12 cellular contexts compared by ENCODE assay signal in the genomic region with DNA sequence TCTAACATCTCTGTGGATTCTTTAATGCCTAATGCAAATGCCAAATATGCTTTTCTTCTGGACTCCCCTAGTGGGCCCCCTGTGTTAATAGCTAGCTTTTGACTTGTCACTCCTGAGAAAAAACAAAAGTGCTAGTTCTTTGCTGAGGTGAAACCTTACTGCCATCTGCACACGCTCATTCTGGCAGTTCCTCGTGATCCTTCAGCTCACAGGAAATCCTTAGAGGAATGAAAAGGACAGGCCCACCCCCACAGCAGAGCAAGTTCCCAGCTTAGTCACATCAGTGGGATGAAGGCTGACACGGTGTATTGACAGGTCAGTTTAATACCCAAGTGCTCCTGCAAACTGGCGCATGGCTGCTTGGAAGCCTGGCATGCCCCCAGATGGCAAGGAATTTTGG.
A peak's percentile ranks its signal among the peaks of the same experiment; 100 is the strongest.
DNase-seq lines count a peak whose midpoint lies in the region; ATAC-seq and TF ChIP-seq lines count a peak whose summit lies in the region.
"Had no signal": no experiment of that assay in that cellular context is flagged by ENCODE, and none has a peak within 500 bp of the region (broad histone marks: within the 10 kb centered on the region; RNA-seq: fewer than 3 reads in every experiment).

No MANE protein-coding gene starts in this region.

- no peak overlapping the region for H3K4ac ChIP-seq in H9 (ENCODE audit: low read depth, low read length)

- H3K4me1 Mint-ChIP-seq in H9: peaks cover 0 to 3% of the 10 kb centered on the region in 2 experiments; a peak in 1 of 4 replicates

- no peak overlapping the region for H4K8ac ChIP-seq in H9 (replicated peaks; ENCODE audit: insufficient read length, low read depth, low read length)

- H3K79me2 ChIP-seq in H9 (ENCODE audit: insufficient read depth, low read length): no peaks in the 10 kb centered on the region

- H4K91ac ChIP-seq in H9 (ENCODE audit: insufficient read length, low read depth, low read length): no peak overlapping the region

- H3K14ac ChIP-seq in H9 (ENCODE audit: insufficient read depth, low read length): no peak overlapping the region

- no CpG with 5 or more reads among the region's 4 CpGs for WGBS in H9 (ENCODE audit: extremely low coverage, insufficient read length, low lambda C conversion rate)

- no peak overlapping the region for H3T11ph ChIP-seq in H9 (ENCODE audit: low read length)

- H3K23me2 ChIP-seq in H9 (ENCODE audit: insufficient read length, low read depth, low read length, poor library complexity, severe bottlenecking): no peaks in the 10 kb centered on the region

- H3K4me3 Mint-ChIP-seq in H9: no peak overlapping the region
- H3K4me3 Mint-ChIP-seq: central memory CD8-positive, alpha-beta T cell had no signal

- no peak overlapping the region for H2AK5ac ChIP-seq in H9 (ENCODE audit: insufficient read length, low read length)

- no peak overlapping the region for H3K4me2 ChIP-seq in H9 (ENCODE audit: insufficient read depth, insufficient read length, low read length)

- peak; percentile 63 for ATAC-seq in GM19023 (IDR thresholded peaks at IDR 0.05; ENCODE audit: unreplicated experiment)
- ATAC-seq: gastroesophageal sphincter had no signal

- peaks cover 12% of the 10 kb centered on the region in 2 experiments; a peak in 4 of 5 replicates for H3K9me3 Mint-ChIP-seq in H9

- no peak overlapping the region for H2BK15ac ChIP-seq in H9 (ENCODE audit: low read depth, low read length)

- no peak overlapping the region for H3K27ac ChIP-seq in H9 (ENCODE audit: insufficient read length, low read depth, low read length)
- H3K27ac ChIP-seq: gastroesophageal sphincter had no signal

- H3K27me3 Mint-ChIP-seq in H9 (ENCODE audit: low read depth): no peaks in the 10 kb centered on the region
- H3K27me3 Mint-ChIP-seq: central memory CD8-positive, alpha-beta T cell had no signal

- no peak overlapping the region for H3K56ac ChIP-seq in H9 (ENCODE audit: insufficient read length, low read depth, low read length)

- no peak overlapping the region for H2BK5ac ChIP-seq in H9 (ENCODE audit: insufficient read length, low read length)

- no peak for TF ChIP-seq CTCF in fibroblast of the aortic adventitia (IDR thresholded peaks at IDR 0.05; ENCODE audit: insufficient read depth, low read length)
- no peak for TF ChIP-seq CTCF in H9 (conservative IDR thresholded peaks at IDR 0.05)

- no peaks in the 10 kb centered on the region for H3K79me1 ChIP-seq in H9 (ENCODE audit: insufficient read depth, low read depth, low read length, poor library complexity, severe bottlenecking)

- no peak overlapping the region for H2AFZ ChIP-seq in H9 (ENCODE audit: low read length)

- no peak overlapping the region for H4K5ac ChIP-seq in H9 (ENCODE audit: insufficient read length, low read depth, low read length)

- H3K36me3 Mint-ChIP-seq in H9 (ENCODE audit: insufficient read depth in 1 of 3, low read depth in 3 of 3): peaks cover 0 to 6% (median 4%) of the 10 kb centered on the region in 3 experiments; a peak in 3 of 7 replicates

- no peak overlapping the region for H3K4me3 ChIP-seq in fibroblast of the aortic adventitia (ENCODE audit: low read depth, low read length)
- H3K4me3 ChIP-seq: gastroesophageal sphincter had no signal

- H3K27me3 ChIP-seq in H9 (ENCODE audit: insufficient read depth, low read length): no peaks in the 10 kb centered on the region
- H3K27me3 ChIP-seq: gastroesophageal sphincter had no signal

- H2BK120ac ChIP-seq in H9 (ENCODE audit: low read depth, low read length, poor library complexity, severe bottlenecking): no peak overlapping the region

- no peaks in the 10 kb centered on the region for H3K4me1 ChIP-seq in H9 (ENCODE audit: insufficient read depth, low read length)
- H3K4me1 ChIP-seq: gastroesophageal sphincter had no signal

- H4K20me1 ChIP-seq in H9 (ENCODE audit: control insufficient read depth, insufficient read depth, insufficient read length): no peaks in the 10 kb centered on the region

- no peak overlapping the region for H3K9ac ChIP-seq in H9 (ENCODE audit: extremely low read depth, insufficient read length, low read length)

- no peak overlapping the region for H3K18ac ChIP-seq in H9 (ENCODE audit: insufficient read length, low read depth, low read length)

- H2BK20ac ChIP-seq in H9 (ENCODE audit: low read depth, low read length, poor library complexity, severe bottlenecking): no peak overlapping the region

- H3K23ac ChIP-seq in H9 (ENCODE audit: insufficient read length, low read depth, low read length): no peak overlapping the region

- no peak overlapping the region for H2BK12ac ChIP-seq in H9 (ENCODE audit: insufficient read length, low read depth, low read length)

- H3K9me3 ChIP-seq in H9 (ENCODE audit: control insufficient read depth, low read depth, low read length): no peaks in the 10 kb centered on the region

- DNase-seq in AG08396 (ENCODE audit: low spot score): peak; percentile 10
- peak; percentile 35 for DNase-seq in NCI-H69 (lab: John Stamatoyannopoulos, UW)
- DNase-seq in fibroblast of the aortic adventitia (ENCODE audit: low read depth): peak; percentile 14
- DNase-seq in NCI-H1092 (lab: John Stamatoyannopoulos, UW): no peak
- DNase-seq in germinal center (ENCODE audit: low spot score): no peak
- DNase-seq in H9: no peak
- no peak for DNase-seq in NCI-H510A treated with DMSO at 0.1 percent for 48 hours (lab: John Stamatoyannopoulos, UW)
- DNase-seq: activated T-cell treated with anti-CD3 and anti-CD28 coated beads, Interleukin-2, amount 50 U/mL, for 48 hours; stimulated activated naive CD4-positive, alpha-beta T cell had no signal

- H3K27ac Mint-ChIP-seq in H9: no peak overlapping the region

Comparison
In these comparisons a context has a peak if more than half of its experiments do, and no peak if none do; other contexts are left out.
1. DNase-seq: peak in AG08396 (single experiment), NCI-H69 (single experiment) and fibroblast of the aortic adventitia (single experiment); none in NCI-H1092 (single experiment), germinal center (single experiment), H9 (single experiment) and NCI-H510A treated with DMSO at 0.1 percent for 48 hours (single experiment).